In the genomic region with DNA sequence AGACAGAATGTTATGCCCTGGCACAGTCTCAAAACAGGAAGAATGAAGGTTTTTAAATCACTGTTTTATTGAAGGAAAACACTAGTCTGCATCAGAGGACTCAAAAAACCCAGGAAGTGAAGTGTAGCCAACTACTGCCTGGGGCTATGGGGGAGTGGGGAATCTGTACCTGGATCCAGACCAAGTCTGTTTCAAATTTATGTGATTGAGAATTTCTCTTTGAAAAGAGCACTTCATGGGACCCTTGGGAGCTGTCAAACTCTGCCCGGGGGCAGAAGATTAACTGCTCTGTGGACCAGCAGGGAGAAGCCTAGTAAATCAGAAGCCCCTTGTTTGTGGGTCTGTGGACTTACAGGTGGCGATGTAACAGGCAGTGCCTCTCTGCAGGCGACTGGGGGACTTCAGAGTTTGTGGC, we compare ENCODE assay signal across 12 cellular contexts. TPM values are rescaled to one million over a fixed set of nuclear protein-coding genes. Genes with fewer than 3 reads are reported as not detected.
DNase-seq lines count a peak whose midpoint lies in the region; ATAC-seq and TF ChIP-seq lines count a peak whose summit lies in the region.
"Had no signal": no experiment of that assay in that cellular context is flagged by ENCODE, and none has a peak within 500 bp of the region (broad histone marks: within the 10 kb centered on the region; RNA-seq: fewer than 3 reads in every experiment).

No MANE protein-coding gene starts in this region.

- TF ChIP-seq CTCF in BE2C (IDR thresholded peaks at IDR 0.05; ENCODE audit: low read depth, low read length) (no peak), HFFc6 (IDR thresholded peaks at IDR 0.05) (no peak), RWPE2 (IDR thresholded peaks at IDR 0.05; ENCODE audit: poor library complexity, severe bottlenecking) (no peak)

- DNase-seq in BE2C (peak; percentile 83), HFFc6 (peak; percentile 9), RWPE2 (ENCODE audit: low spot score) (no peak), islet precursor cell (peak; percentile 95), OCI-M2 (lab: John Stamatoyannopoulos, UW; ENCODE audit: unreplicated experiment) (no peak), NCI-H2196 (lab: John Stamatoyannopoulos, UW; ENCODE audit: unreplicated experiment) (no peak), iPS-NIHi7 (ENCODE audit: extremely low spot score) (no peak)
- DNase-seq: activated CD8-positive, alpha-beta memory T cell treated with anti-CD3 and anti-CD28 coated beads for 24 hours; head of caudate nucleus had no signal

- H3K4me1 ChIP-seq in BE2C (no peaks in the 10 kb centered on the region; the same call in 1 of the 2 replicates), RWPE2 (ENCODE audit: insufficient read depth, poor library complexity, severe bottlenecking) (peaks cover 20% of the 10 kb centered on the region)

- no peaks in the 10 kb centered on the region for H3K9me3 Mint-ChIP-seq in HFFc6
- H3K9me3 Mint-ChIP-seq: activated naive CD4-positive, alpha-beta T cell treated with anti-CD3 and anti-CD28 coated beads, Interleukin-2, amount 50 U/mL, for 24 hours had no signal

- peak overlapping the region; percentile 8; the same call in 1 of the 2 replicates for H3K4me3 Mint-ChIP-seq in HFFc6
- H3K4me3 Mint-ChIP-seq: activated naive CD4-positive, alpha-beta T cell treated with anti-CD3 and anti-CD28 coated beads, Interleukin-2, amount 50 U/mL, for 24 hours had no signal

- peak overlapping the region; percentile 8; the same call in 1 of the 2 replicates for H3K27ac Mint-ChIP-seq in HFFc6
- H3K27ac Mint-ChIP-seq: activated naive CD4-positive, alpha-beta T cell treated with anti-CD3 and anti-CD28 coated beads, Interleukin-2, amount 50 U/mL, for 24 hours had no signal

- ATAC-seq in RWPE2 (ENCODE audit: low read depth) = peak; percentile 34; the same call in 1 of the 3 replicates
- no peak for ATAC-seq in HG03342 (IDR thresholded peaks at IDR 0.05; ENCODE audit: unreplicated experiment)

- peaks cover 34% of the 10 kb centered on the region for H3K4me1 Mint-ChIP-seq in HFFc6 (ENCODE audit: low read depth)
- H3K4me1 Mint-ChIP-seq: activated naive CD4-positive, alpha-beta T cell treated with anti-CD3 and anti-CD28 coated beads, Interleukin-2, amount 50 U/mL, for 24 hours had no signal

- H3K4me3 ChIP-seq in BE2C (ENCODE audit: low read depth, low read length) = no peak overlapping the region
- H3K4me3 ChIP-seq in RWPE2 (ENCODE audit: severe bottlenecking) = no peak overlapping the region
- H3K4me3 ChIP-seq: BLaER1 treated with 17β-estradiol and CSF1 and Interleukin-3, amounts not matched to agents 10 nM and 100 nM had no signal

- H3K27ac ChIP-seq in RWPE2 (ENCODE audit: poor library complexity, severe bottlenecking) = no peak overlapping the region
- H3K27ac ChIP-seq: BLaER1 treated with 17β-estradiol and CSF1 and Interleukin-3, amounts not matched to agents 10 nM and 100 nM had no signal

- H3K27me3 ChIP-seq in BE2C (no peaks in the 10 kb centered on the region), RWPE2 (ENCODE audit: insufficient read depth, poor library complexity, severe bottlenecking) (no peaks in the 10 kb centered on the region)
- H3K27me3 ChIP-seq: BLaER1 treated with 17β-estradiol and CSF1 and Interleukin-3, amounts not matched to agents 10 nM and 100 nM had no signal

- no peaks in the 10 kb centered on the region for H3K36me3 Mint-ChIP-seq in HFFc6 (ENCODE audit: low read depth)
- H3K36me3 Mint-ChIP-seq: activated naive CD4-positive, alpha-beta T cell treated with anti-CD3 and anti-CD28 coated beads, Interleukin-2, amount 50 U/mL, for 24 hours had no signal

- H3K9me3 ChIP-seq in BE2C = no peaks in the 10 kb centered on the region
- H3K9me3 ChIP-seq in RWPE2 (ENCODE audit: severe bottlenecking) = no peaks in the 10 kb centered on the region

- H3K36me3 ChIP-seq in BE2C (no peaks in the 10 kb centered on the region), RWPE2 (ENCODE audit: low read depth) (no peaks in the 10 kb centered on the region)
- H3K36me3 ChIP-seq: BLaER1 treated with 17β-estradiol and CSF1 and Interleukin-3, amounts not matched to agents 10 nM and 100 nM had no signal

- no peaks in the 10 kb centered on the region for H3K27me3 Mint-ChIP-seq in HFFc6 (ENCODE audit: insufficient read depth)

RNA-seq across cellular contexts. Expression of a gene that starts 45.3 kb away (rescaled TPM):
- polyA plus RNA-seq in BE2C (2012; ENCODE audit: insufficient read depth, insufficient read length, low read depth) = 11.5 TPM
- total RNA-seq in HFFc6 (2021; fragmentation: NEBNext Ultra II Directional; extraction: Animal tissue kit (Norgen Biotek cat#: 25700)) = 10 to 100 TPM; 22.4 to 27.7 (median 23.1) TPM

Comparison
In these comparisons a context has a peak if more than half of its experiments do, and no peak if none do; other contexts are left out.
1. DNase-seq: peak in BE2C (single experiment), HFFc6 (single experiment) and islet precursor cell (single experiment); none in RWPE2 (single experiment), OCI-M2 (single experiment), NCI-H2196 (single experiment) and iPS-NIHi7 (single experiment).